ENCODE assay signal across 1 cellular context in genomic region chr1:154479764-154480421, GRCh38.
TF ChIP-seq lines count a peak whose summit lies in the region.

No MANE protein-coding gene starts in this region.

TF ChIP-seq in HepG2, 621 proteins besides CTCF, POLR2A, EP300 and RAD21:
- TF ChIP-seq MAFK (conservative IDR thresholded peaks at IDR 0.05 in 1 of 2, IDR thresholded peaks at IDR 0.05 in 1 of 2; ENCODE audit: low read length in 2 of 2) (peak; percentile 99 to 100), NR2F6 (IDR thresholded peaks at IDR 0.05) (0 out of 2 replicates have a peak, but pooled peaks have one; percentile 12), NR2F6 (CRISPR knock-in tag; IDR thresholded peaks at IDR 0.05) (peak; percentile 43; the same call in 1 of the 2 replicates), FOXK1 (CRISPR knock-in tag; IDR thresholded peaks at IDR 0.05; ENCODE audit: borderline replicate concordance, low read depth) (peak; percentile 50; the same call in 1 of the 2 replicates), TFAP4 (IDR thresholded peaks at IDR 0.05; ENCODE audit: borderline replicate concordance, low read depth) (peak; percentile 28; the same call in 1 of the 2 replicates), GATAD2A (CRISPR knock-in tag; IDR thresholded peaks at IDR 0.05) (0 out of 2 replicates have a peak, but pooled peaks have one; percentile 25), ZNF720 (CRISPR knock-in tag; IDR thresholded peaks at IDR 0.05) (no peak), SMC3 (IDR thresholded peaks at IDR 0.05; ENCODE audit: low read length) (peak; percentile 90), RELA (CRISPR knock-in tag; IDR thresholded peaks at IDR 0.05) (no peak), ZNF451 (CRISPR knock-in tag; IDR thresholded peaks at IDR 0.05) (no peak), SRF (IDR thresholded peaks at IDR 0.05; ENCODE audit: low read depth, low read length) (peak; percentile 48; the same call in 1 of the 2 replicates), FOXC1 (CRISPR knock-in tag; IDR thresholded peaks at IDR 0.05; ENCODE audit: borderline replicate concordance) (no peak), STAG1 (CRISPR knock-in tag; IDR thresholded peaks at IDR 0.05) (peak; percentile 88), ARID5B (CRISPR knock-in tag; IDR thresholded peaks at IDR 0.05) (0 out of 2 replicates have a peak, but pooled peaks have one; percentile 10), CEBPG (CRISPR knock-in tag; IDR thresholded peaks at IDR 0.05) (0 out of 2 replicates have a peak, but pooled peaks have one; percentile 10), THYN1 (CRISPR knock-in tag; IDR thresholded peaks at IDR 0.05; ENCODE audit: borderline replicate concordance, low read depth) (no peak), ZNF567 (CRISPR knock-in tag; IDR thresholded peaks at IDR 0.05; ENCODE audit: borderline replicate concordance) (no peak), CREBL2 (CRISPR knock-in tag; IDR thresholded peaks at IDR 0.05; ENCODE audit: borderline replicate concordance) (no peak), ZNF263 (CRISPR knock-in tag; IDR thresholded peaks at IDR 0.05) (no peak), ATF7 (IDR thresholded peaks at IDR 0.05) (no peak), ATF7 (CRISPR knock-in tag; IDR thresholded peaks at IDR 0.05) (no peak), ZFX (CRISPR knock-in tag; IDR thresholded peaks at IDR 0.05; ENCODE audit: low read depth) (peak; percentile 52; the same call in 1 of the 2 replicates), YY1 (IDR thresholded peaks at IDR 0.05; ENCODE audit: insufficient read depth, insufficient replicate concordance, low read depth, low read length) (peak; percentile 16), ZNF781 (CRISPR knock-in tag; IDR thresholded peaks at IDR 0.05; ENCODE audit: borderline replicate concordance, not compliant biosample characterization) (no peak), WIZ (CRISPR knock-in tag; IDR thresholded peaks at IDR 0.05) (no peak), HNRNPH1 (optimal IDR thresholded peaks at IDR 0.05; ENCODE audit: low read depth, low read length) (no peak), MAFF (IDR thresholded peaks at IDR 0.05; ENCODE audit: low read depth, low read length) (peak; percentile 99), NFE2L2 (IDR thresholded peaks at IDR 0.05; ENCODE audit: low read length) (peak; percentile 31; the same call in 1 of the 2 replicates), ARID3A (IDR thresholded peaks at IDR 0.05; ENCODE audit: low read depth, low read length) (peak; percentile 49; the same call in 1 of the 2 replicates), ZNF790 (CRISPR knock-in tag; IDR thresholded peaks at IDR 0.05; ENCODE audit: borderline replicate concordance) (no peak), KLF16 (CRISPR knock-in tag; IDR thresholded peaks at IDR 0.05) (no peak), XRCC5 (optimal IDR thresholded peaks at IDR 0.05; ENCODE audit: low read length) (peak; percentile 29), ARNT2 (CRISPR knock-in tag; IDR thresholded peaks at IDR 0.05; ENCODE audit: low read depth) (no peak), HNRNPK (IDR thresholded peaks at IDR 0.05; ENCODE audit: low read depth, low read length, poor library complexity, severe bottlenecking) (no peak), RFX5 (IDR thresholded peaks at IDR 0.05; ENCODE audit: low read depth, low read length) (peak; percentile 66; the same call in 1 of the 2 replicates)
- TF ChIP-seq, protein P1, sequence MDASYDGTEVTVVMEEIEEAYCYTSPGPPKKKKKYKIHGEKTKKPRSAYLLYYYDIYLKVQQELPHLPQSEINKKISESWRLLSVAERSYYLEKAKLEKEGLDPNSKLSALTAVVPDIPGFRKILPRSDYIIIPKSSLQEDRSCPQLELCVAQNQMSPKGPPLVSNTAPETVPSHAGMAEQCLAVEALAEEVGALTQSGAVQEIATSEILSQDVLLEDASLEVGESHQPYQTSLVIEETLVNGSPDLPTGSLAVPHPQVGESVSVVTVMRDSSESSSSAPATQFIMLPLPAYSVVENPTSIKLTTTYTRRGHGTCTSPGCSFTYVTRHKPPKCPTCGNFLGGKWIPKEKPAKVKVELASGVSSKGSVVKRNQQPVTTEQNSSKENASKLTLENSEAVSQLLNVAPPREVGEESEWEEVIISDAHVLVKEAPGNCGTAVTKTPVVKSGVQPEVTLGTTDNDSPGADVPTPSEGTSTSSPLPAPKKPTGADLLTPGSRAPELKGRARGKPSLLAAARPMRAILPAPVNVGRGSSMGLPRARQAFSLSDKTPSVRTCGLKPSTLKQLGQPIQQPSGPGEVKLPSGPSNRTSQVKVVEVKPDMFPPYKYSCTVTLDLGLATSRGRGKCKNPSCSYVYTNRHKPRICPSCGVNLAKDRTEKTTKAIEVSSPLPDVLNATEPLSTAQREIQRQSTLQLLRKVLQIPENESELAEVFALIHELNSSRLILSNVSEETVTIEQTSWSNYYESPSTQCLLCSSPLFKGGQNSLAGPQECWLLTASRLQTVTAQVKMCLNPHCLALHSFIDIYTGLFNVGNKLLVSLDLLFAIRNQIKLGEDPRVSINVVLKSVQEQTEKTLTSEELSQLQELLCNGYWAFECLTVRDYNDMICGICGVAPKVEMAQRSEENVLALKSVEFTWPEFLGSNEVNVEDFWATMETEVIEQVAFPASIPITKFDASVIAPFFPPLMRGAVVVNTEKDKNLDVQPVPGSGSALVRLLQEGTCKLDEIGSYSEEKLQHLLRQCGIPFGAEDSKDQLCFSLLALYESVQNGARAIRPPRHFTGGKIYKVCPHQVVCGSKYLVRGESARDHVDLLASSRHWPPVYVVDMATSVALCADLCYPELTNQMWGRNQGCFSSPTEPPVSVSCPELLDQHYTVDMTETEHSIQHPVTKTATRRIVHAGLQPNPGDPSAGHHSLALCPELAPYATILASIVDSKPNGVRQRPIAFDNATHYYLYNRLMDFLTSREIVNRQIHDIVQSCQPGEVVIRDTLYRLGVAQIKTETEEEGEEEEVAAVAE (CRISPR knock-in tag; IDR thresholded peaks at IDR 0.05; ENCODE audit: borderline replicate concordance), result no peak
- TF ChIP-seq, protein P2, sequence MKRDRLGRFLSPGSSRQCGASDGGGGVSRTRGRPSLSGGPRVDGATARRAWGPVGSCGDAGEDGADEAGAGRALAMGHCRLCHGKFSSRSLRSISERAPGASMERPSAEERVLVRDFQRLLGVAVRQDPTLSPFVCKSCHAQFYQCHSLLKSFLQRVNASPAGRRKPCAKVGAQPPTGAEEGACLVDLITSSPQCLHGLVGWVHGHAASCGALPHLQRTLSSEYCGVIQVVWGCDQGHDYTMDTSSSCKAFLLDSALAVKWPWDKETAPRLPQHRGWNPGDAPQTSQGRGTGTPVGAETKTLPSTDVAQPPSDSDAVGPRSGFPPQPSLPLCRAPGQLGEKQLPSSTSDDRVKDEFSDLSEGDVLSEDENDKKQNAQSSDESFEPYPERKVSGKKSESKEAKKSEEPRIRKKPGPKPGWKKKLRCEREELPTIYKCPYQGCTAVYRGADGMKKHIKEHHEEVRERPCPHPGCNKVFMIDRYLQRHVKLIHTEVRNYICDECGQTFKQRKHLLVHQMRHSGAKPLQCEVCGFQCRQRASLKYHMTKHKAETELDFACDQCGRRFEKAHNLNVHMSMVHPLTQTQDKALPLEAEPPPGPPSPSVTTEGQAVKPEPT (CRISPR knock-in tag; IDR thresholded peaks at IDR 0.05; ENCODE audit: low read depth), result no peak
